ENCODE assay signal across 29 cellular contexts in genomic region chr9:27683181-27683580, GRCh38.
"Had no signal": no experiment of that assay in that cellular context is flagged by ENCODE, and none has a peak within 500 bp of the region (broad histone marks: within the 10 kb centered on the region; RNA-seq: fewer than 3 reads in every experiment).

No MANE protein-coding gene starts in this region.

- H3K4me1 ChIP-seq: ascending aorta, body of pancreas, Peyer's patch, SJCRH30 had no signal

- H3K9me3 ChIP-seq: ascending aorta, body of pancreas, Peyer's patch, SJCRH30, SK-N-SH had no signal

- H3K4me3 Mint-ChIP-seq: activated CD8-positive, alpha-beta memory T cell treated with anti-CD3 and anti-CD28 coated beads, Interleukin-2, amount 10 ng/mL, durations not matched to agents 7 days and 5 days; activated naive CD8-positive, alpha-beta T cell treated with anti-CD3 and anti-CD28 coated beads, Interleukin-2, amount 50 U/mL, for 24 hours; activated T-cell treated with anti-CD3 and anti-CD28 coated beads, Interleukin-2, amount 50 U/mL, for 4 hours had no signal

- H3K9ac ChIP-seq: SK-N-SH had no signal

- H3K4me1 Mint-ChIP-seq: activated CD8-positive, alpha-beta memory T cell treated with anti-CD3 and anti-CD28 coated beads, Interleukin-2, amount 10 ng/mL, durations not matched to agents 7 days and 5 days; activated naive CD8-positive, alpha-beta T cell treated with anti-CD3 and anti-CD28 coated beads, Interleukin-2, amount 50 U/mL, for 24 hours had no signal

- ATAC-seq: activated CD4-positive, CD25-positive, alpha-beta regulatory T cell treated with anti-CD3 and anti-CD28 coated beads, Interleukin-2, amount 50 U/mL, for 24 hours; activated CD8-positive, alpha-beta memory T cell treated with anti-CD3 and anti-CD28 coated beads, Interleukin-2, amount 10 ng/mL, durations not matched to agents 7 days and 5 days; activated naive CD4-positive, alpha-beta T cell treated with anti-CD3 and anti-CD28 coated beads, Interleukin-2, amount 50 U/mL, for 72 hours; activated naive CD8-positive, alpha-beta T cell treated with anti-CD3 and anti-CD28 coated beads, Interleukin-2, amount 50 U/mL, for 24 hours; activated T-cell treated with anti-CD3 and anti-CD28 coated beads, Interleukin-2, amount 50 U/mL, for 4 hours; body of pancreas had no signal

- H3K9me2 ChIP-seq: SK-N-SH had no signal

- H3K27me3 ChIP-seq: ascending aorta, body of pancreas, cardiac muscle cell, Peyer's patch, SJCRH30 had no signal

- H3K27ac Mint-ChIP-seq: activated CD8-positive, alpha-beta memory T cell treated with anti-CD3 and anti-CD28 coated beads, Interleukin-2, amount 10 ng/mL, durations not matched to agents 7 days and 5 days; activated naive CD4-positive, alpha-beta T cell treated with anti-CD3 and anti-CD28 coated beads, Interleukin-2, amount 50 U/mL, for 72 hours; activated naive CD8-positive, alpha-beta T cell treated with anti-CD3 and anti-CD28 coated beads, Interleukin-2, amount 50 U/mL, for 24 hours had no signal

- H3K4me3 ChIP-seq: ascending aorta, body of pancreas, cardiac muscle cell, Peyer's patch, SJCRH30 had no signal

- H3K27ac ChIP-seq: ascending aorta, body of pancreas, cardiac muscle cell, Peyer's patch, RWPE1, SJCRH30, VCaP had no signal

- H3K4me2 ChIP-seq: SK-N-SH had no signal

- H3K36me3 ChIP-seq: ascending aorta, cardiac muscle cell, Peyer's patch, SJCRH30 had no signal

- H3K27me3 Mint-ChIP-seq: activated naive CD8-positive, alpha-beta T cell treated with anti-CD3 and anti-CD28 coated beads, Interleukin-2, amount 50 U/mL, for 24 hours had no signal

- H3K36me3 Mint-ChIP-seq: activated CD8-positive, alpha-beta memory T cell treated with anti-CD3 and anti-CD28 coated beads, Interleukin-2, amount 10 ng/mL, durations not matched to agents 7 days and 5 days; activated naive CD4-positive, alpha-beta T cell treated with anti-CD3 and anti-CD28 coated beads, Interleukin-2, amount 50 U/mL, for 72 hours had no signal

- H3K9me3 Mint-ChIP-seq: activated naive CD4-positive, alpha-beta T cell treated with anti-CD3 and anti-CD28 coated beads, Interleukin-2, amount 50 U/mL, for 72 hours; activated naive CD8-positive, alpha-beta T cell treated with anti-CD3 and anti-CD28 coated beads, Interleukin-2, amount 50 U/mL, for 24 hours; activated T-cell treated with anti-CD3 and anti-CD28 coated beads, Interleukin-2, amount 50 U/mL, for 4 hours had no signal

- DNase-seq: activated CD4-positive, alpha-beta T cell treated with anti-CD3 and anti-CD28 coated beads for 4 hours; activated CD4-positive, alpha-beta T cell treated with anti-CD3 and anti-CD28 coated beads, Interleukin-2, amount 50 U/mL, for 4 hours; activated CD8-positive, alpha-beta memory T cell treated with anti-CD3 and anti-CD28 coated beads, Interleukin-2, amount 10 ng/mL, durations not matched to agents 7 days and 5 days; activated effector memory CD4-positive, alpha-beta T cell treated with anti-CD3 and anti-CD28 coated beads, Interleukin-2, amount 50 U/mL, for 16 hours; activated naive CD4-positive, alpha-beta T cell treated with Interleukin-2 at 50 U/mL for 16 hours; activated naive CD8-positive, alpha-beta T cell treated with anti-CD3 and anti-CD28 coated beads, Interleukin-2, amount 50 U/mL, for 24 hours; activated T-cell treated with anti-CD3 and anti-CD28 coated beads, Interleukin-2, amount 50 U/mL, for 4 hours; amniotic stem cell; body of pancreas; Kasumi-1; KBM-7; NCI-H1105 treated with DMSO at 0.1 percent for 48 hours; NCI-H1436 treated with DMSO at 0.1 percent for 48 hours; NCI-H187; NCI-H2081; NCI-H510A treated with DMSO at 0.1 percent for 48 hours; NCI-H69; NK-92 treated with Interleukin-12 subunit alpha and Interleukin-12 subunit beta, amount 100 ng/mL, for 24 hours; Peyer's patch; Right ventricle myocardium superior; SJCRH30; SK-N-SH; T-helper 1 cell had no signal
